ENCODE assay signal across 1 cellular context in genomic region chr16:2603165-2604015, GRCh38.
TF ChIP-seq lines count a peak whose summit lies in the region.

No MANE protein-coding gene starts in this region.

TF ChIP-seq in K562, 482 proteins besides CTCF, POLR2A, EP300 and RAD21 (continued from another document and continues in another):
- peak; percentile 89 for TF ChIP-seq VEZF1 (CRISPR knock-in tag; IDR thresholded peaks at IDR 0.05)
- TF ChIP-seq PHB2 (IDR thresholded peaks at IDR 0.05; ENCODE audit: low read depth): no peak
- TF ChIP-seq HBP1 (CRISPR knock-in tag; IDR thresholded peaks at IDR 0.05): no peak; the same call in 1 of the 2 replicates
- TF ChIP-seq CBX1 (IDR thresholded peaks at IDR 0.05; ENCODE audit: low read depth): peak; percentile 88
- no peak for TF ChIP-seq CHD4 (IDR thresholded peaks at IDR 0.05; ENCODE audit: insufficient read depth, insufficient replicate concordance, low read depth, low read length, poor library complexity, severe bottlenecking)
- TF ChIP-seq ZNF668 (CRISPR knock-in tag; IDR thresholded peaks at IDR 0.05): no peak
- peak; percentile 66; the same call in 1 of the 2 replicates for TF ChIP-seq ZBTB17 (CRISPR knock-in tag; IDR thresholded peaks at IDR 0.05)
- peak; percentile 75 for TF ChIP-seq JUND (IDR thresholded peaks at IDR 0.05; ENCODE audit: borderline replicate concordance, low read depth, low read length)
- peak; percentile 40; the same call in 1 of the 3 replicates for TF ChIP-seq JUND (tag; IDR thresholded peaks at IDR 0.05; ENCODE audit: borderline replicate concordance, low read depth, low read length)
- TF ChIP-seq ZBTB40 (IDR thresholded peaks at IDR 0.05): peak; percentile 100
- TF ChIP-seq ZBTB40 (CRISPR knock-in tag; IDR thresholded peaks at IDR 0.05): no peak
- no peak for TF ChIP-seq ZNF79 (CRISPR knock-in tag; IDR thresholded peaks at IDR 0.05; ENCODE audit: low read depth)
- no peak for TF ChIP-seq ZNF280B (CRISPR knock-in tag; IDR thresholded peaks at IDR 0.05)
- no peak for TF ChIP-seq PYGO2 (tag; IDR thresholded peaks at IDR 0.05)
- TF ChIP-seq ZNF444 (CRISPR knock-in tag; IDR thresholded peaks at IDR 0.05): no peak
- TF ChIP-seq ZNF445 (CRISPR knock-in tag; IDR thresholded peaks at IDR 0.05; ENCODE audit: low read depth): peak; percentile 19; the same call in 1 of the 2 replicates
- no peak for TF ChIP-seq XRCC4 (IDR thresholded peaks at IDR 0.05; ENCODE audit: extremely low read depth, insufficient read depth, insufficient read length)
- TF ChIP-seq HMG20A (CRISPR knock-in tag; conservative IDR thresholded peaks at IDR 0.05): no peak
- TF ChIP-seq BCOR (IDR thresholded peaks at IDR 0.05): peak; percentile 14; the same call in 1 of the 2 replicates
- peak; percentile 93 to 97 for TF ChIP-seq MAZ (CRISPR knock-in tag; conservative IDR thresholded peaks at IDR 0.05 in 1 of 2, IDR thresholded peaks at IDR 0.05 in 1 of 2)
- TF ChIP-seq FOXK2 (conservative IDR thresholded peaks at IDR 0.05 in 1 of 2, IDR thresholded peaks at IDR 0.05 in 1 of 2; ENCODE audit: low read depth in 2 of 2): peak; percentile 89 to 92
- no peak for TF ChIP-seq ZBTB34 (CRISPR knock-in tag; IDR thresholded peaks at IDR 0.05)
- TF ChIP-seq NR0B1 (IDR thresholded peaks at IDR 0.05; ENCODE audit: partially characterized antibody): no peak
- TF ChIP-seq TCF7L2 (IDR thresholded peaks at IDR 0.05; ENCODE audit: low read depth, low read length): 0 out of 2 replicates have a peak, but pooled peaks have one; percentile 16
- TF ChIP-seq SLC30A9 (CRISPR knock-in tag; IDR thresholded peaks at IDR 0.05): no peak
- TF ChIP-seq SNAPC5 (CRISPR knock-in tag; IDR thresholded peaks at IDR 0.05): no peak
- peak; percentile 91 for TF ChIP-seq ESRRA (IDR thresholded peaks at IDR 0.05; ENCODE audit: borderline replicate concordance, low read depth)
- peak; percentile 84 for TF ChIP-seq ELF1 (tag; IDR thresholded peaks at IDR 0.05)
- peak; percentile 35 to 59; a peak in 1 of 4 replicates for TF ChIP-seq NONO (IDR thresholded peaks at IDR 0.05; ENCODE audit: low read depth in 2 of 2, low read length in 1 of 2)
- no peak for TF ChIP-seq SMC3 (conservative IDR thresholded peaks at IDR 0.05; ENCODE audit: insufficient read depth, low read depth, low read length)
- TF ChIP-seq ARHGAP35 (IDR thresholded peaks at IDR 0.05; ENCODE audit: partially characterized antibody): no peak
- no peak for TF ChIP-seq CEBPB (tag; IDR thresholded peaks at IDR 0.05)
- TF ChIP-seq CBFB (CRISPR knock-in tag; IDR thresholded peaks at IDR 0.05): peak; percentile 91; the same call in 1 of the 2 replicates
- peak in 1 of 2 experiments; percentile 67 for TF ChIP-seq AFF1 (IDR thresholded peaks at IDR 0.05; ENCODE audit: low read depth in 1 of 2, partially characterized antibody in 2 of 2)
- TF ChIP-seq SIN3A (IDR thresholded peaks at IDR 0.05; ENCODE audit: borderline replicate concordance in 2 of 2, control insufficient read depth in 1 of 2, low read depth in 2 of 2, low read length in 2 of 2): peak; percentile 95 to 96; a peak in 2 of 4 replicates
- peak; percentile 96 for TF ChIP-seq RB1 (IDR thresholded peaks at IDR 0.05; ENCODE audit: low read depth)
- peak; percentile 51; the same call in 1 of the 2 replicates for TF ChIP-seq TAF7 (tag; IDR thresholded peaks at IDR 0.05)
- TF ChIP-seq RBM15 (IDR thresholded peaks at IDR 0.05; ENCODE audit: insufficient read depth, low read length): no peak
- no peak for TF ChIP-seq THRA (IDR thresholded peaks at IDR 0.05)
